1 cellular context compared by ENCODE assay signal in genomic region chr5:127014573-127014972, GRCh38.
TF ChIP-seq lines count a peak whose summit lies in the region.

No MANE protein-coding gene starts in this region.

TF ChIP-seq in GM12878, 131 proteins besides CTCF, POLR2A, EP300 and RAD21 (continued from another document):
- TF ChIP-seq MEF2A (IDR thresholded peaks at IDR 0.05; ENCODE audit: insufficient read depth, low read depth, low read length) (no peak), NR2F1 (conservative IDR thresholded peaks at IDR 0.05) (peak; percentile 75), BCL11A (IDR thresholded peaks at IDR 0.05; ENCODE audit: low read depth, low read length) (peak; percentile 57; the same call in 1 of the 2 replicates), YY1 (IDR thresholded peaks at IDR 0.05; ENCODE audit: low read depth, low read length) (no peak), SKIL (IDR thresholded peaks at IDR 0.05; ENCODE audit: low read depth, poor library complexity, severe bottlenecking) (peak; percentile 53), POLR2AphosphoS2 (IDR thresholded peaks at IDR 0.05; ENCODE audit: low read depth, low read length) (no peak), IKZF1 (conservative IDR thresholded peaks at IDR 0.05) (peak; percentile 79), JUNB (IDR thresholded peaks at IDR 0.05) (peak; percentile 70), MXI1 (IDR thresholded peaks at IDR 0.05; ENCODE audit: low read depth, low read length) (no peak), STAT1 (conservative IDR thresholded peaks at IDR 0.05) (no peak), MTA2 (IDR thresholded peaks at IDR 0.05; ENCODE audit: low read depth) (peak; percentile 61), PAX5 (IDR thresholded peaks at IDR 0.05; ENCODE audit: borderline replicate concordance, low read depth, low read length) (no peak), MAX (IDR thresholded peaks at IDR 0.05; ENCODE audit: low read depth, low read length) (no peak), DPF2 (IDR thresholded peaks at IDR 0.05) (peak; percentile 73; the same call in 1 of the 2 replicates), RBBP5 (conservative IDR thresholded peaks at IDR 0.05) (no peak), BACH1 (IDR thresholded peaks at IDR 0.05; ENCODE audit: borderline replicate concordance) (peak; percentile 25; the same call in 1 of the 2 replicates), NFYA (IDR thresholded peaks at IDR 0.05; ENCODE audit: borderline replicate concordance, low read depth, low read length) (no peak), RCOR1 (conservative IDR thresholded peaks at IDR 0.05; ENCODE audit: low read depth, low read length) (no peak), CHD4 (IDR thresholded peaks at IDR 0.05) (no peak), ATF3 (IDR thresholded peaks at IDR 0.05; ENCODE audit: borderline replicate concordance, extremely low read depth, low read depth, low read length) (no peak), CREM (IDR thresholded peaks at IDR 0.05; ENCODE audit: low read depth) (no peak), TAF1 (IDR thresholded peaks at IDR 0.05; ENCODE audit: borderline replicate concordance, low read depth, low read length) (no peak), ATF2 (IDR thresholded peaks at IDR 0.05; ENCODE audit: low read length) (0 out of 2 replicates have a peak, but pooled peaks have one; percentile 39), CBX3 (IDR thresholded peaks at IDR 0.05; ENCODE audit: borderline replicate concordance, low read depth) (no peak), ZNF207 (IDR thresholded peaks at IDR 0.05; ENCODE audit: borderline replicate concordance) (no peak), IRF4 (IDR thresholded peaks at IDR 0.05; ENCODE audit: low read depth, low read length) (peak; percentile 54; the same call in 1 of the 2 replicates), JUND (IDR thresholded peaks at IDR 0.05; ENCODE audit: low read depth, low read length) (0 out of 2 replicates have a peak, but pooled peaks have one; percentile 18), SPI1 (IDR thresholded peaks at IDR 0.05; ENCODE audit: borderline replicate concordance, insufficient read depth, low read depth, low read length) (peak; percentile 89), ZZZ3 (IDR thresholded peaks at IDR 0.05; ENCODE audit: control insufficient read depth, insufficient read length, low read depth) (no peak), IKZF2 (IDR thresholded peaks at IDR 0.05) (peak; percentile 84 to 89), STAT3 (IDR thresholded peaks at IDR 0.05; ENCODE audit: low read depth, low read length) (no peak), RELB (IDR thresholded peaks at IDR 0.05; ENCODE audit: low read depth) (peak; percentile 64; the same call in 1 of the 2 replicates), ZNF592 (IDR thresholded peaks at IDR 0.05) (0 out of 2 replicates have a peak, but pooled peaks have one; percentile 66), BCL3 (IDR thresholded peaks at IDR 0.05; ENCODE audit: borderline replicate concordance, insufficient read depth, low read depth, low read length, poor library complexity, severe bottlenecking) (no peak), NFIC (IDR thresholded peaks at IDR 0.05; ENCODE audit: low read depth, low read length) (peak; percentile 66), TCF12 (IDR thresholded peaks at IDR 0.05; ENCODE audit: low read depth, low read length) (0 out of 2 replicates have a peak, but pooled peaks have one; percentile 35), TBL1XR1 (IDR thresholded peaks at IDR 0.05; ENCODE audit: low read depth, low read length) (no peak), PML (IDR thresholded peaks at IDR 0.05; ENCODE audit: low read length) (no peak), ZNF622 (IDR thresholded peaks at IDR 0.05) (no peak), ZNF24 (IDR thresholded peaks at IDR 0.05) (peak; percentile 68; the same call in 1 of the 2 replicates)
